Comparison of ENCODE assay signal across 1 cellular context in the genomic region with DNA sequence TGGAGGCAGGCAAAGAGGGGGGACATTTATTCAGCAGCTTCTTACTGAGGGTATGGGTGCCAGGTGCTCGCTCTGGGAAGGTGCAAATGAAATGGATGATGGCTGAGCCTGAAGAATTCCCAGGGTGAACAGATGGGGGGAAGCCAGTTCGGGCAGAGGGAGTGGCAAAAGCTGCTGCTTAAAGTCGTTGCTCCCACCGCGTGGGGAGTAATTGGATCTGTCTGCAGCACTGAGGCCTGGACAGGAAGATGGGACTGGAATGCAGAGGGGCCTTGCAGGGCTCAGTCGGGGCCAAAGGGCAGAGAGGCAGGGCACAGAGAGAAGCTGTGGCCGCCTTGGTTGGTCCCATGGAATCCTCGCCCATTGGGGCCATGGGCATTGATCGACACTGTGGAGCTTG.
TF ChIP-seq lines count a peak whose summit lies in the region.

No MANE protein-coding gene starts in this region.

TF ChIP-seq in H1, 55 proteins besides CTCF, POLR2A, EP300 and RAD21:
- TF ChIP-seq HDAC6 (IDR thresholded peaks at IDR 0.05; ENCODE audit: low read depth, low read length) (no peak), CTBP2 (IDR thresholded peaks at IDR 0.05; ENCODE audit: borderline replicate concordance, insufficient read depth, insufficient read length, low read length) (no peak)
